ENCODE assay signal across 8 cellular contexts in genomic region chr11:126317681-126318641, GRCh38. TPM values are rescaled to one million over a fixed set of nuclear protein-coding genes. Genes with fewer than 3 reads are reported as not detected.
DNase-seq lines count a peak whose midpoint lies in the region; ATAC-seq, FAIRE-seq and TF ChIP-seq lines count a peak whose summit lies in the region.

No MANE protein-coding gene starts in this region.

- DNase-seq in activated effector memory CD4-positive, alpha-beta T cell treated with anti-CD3 and anti-CD28 coated beads, Interleukin-2, amount 50 U/mL, for 16 hours, result peak; percentile 60
- DNase-seq in activated effector memory CD4-positive, alpha-beta T cell treated with Interleukin-2 at 50 U/mL for 16 hours, result no peak
- peak; percentile 47 to 69 for DNase-seq in SJCRH30
- DNase-seq in H1 (ENCODE audit: low read depth in 1 of 2, low spot score in 2 of 2), result no peak
- no peak for DNase-seq in nephron progenitor cell
- no peak for DNase-seq in HEK293T (ENCODE audit: extremely low spot score)
- DNase-seq in NCI-H345 (lab: John Stamatoyannopoulos, UW), result no peak

- peaks cover 20% of the 10 kb centered on the region for H3K9me3 Mint-ChIP-seq in nephron progenitor cell

- no peak overlapping the region; the same call in 1 of the 2 replicates for H2BK5ac ChIP-seq in H1 (ENCODE audit: low read depth, low read length)

- H3K27me3 ChIP-seq in SJCRH30 (no peaks in the 10 kb centered on the region), H1 (replicated peaks in 1 of 4; ENCODE audit: control insufficient read depth in 3 of 4, extremely low read depth in 1 of 4, insufficient read depth in 3 of 4, low read length in 3 of 4) (no peaks in the 10 kb centered on the region)

- H3K4ac ChIP-seq in H1 (replicated peaks; ENCODE audit: insufficient read length, low read depth, low read length), result no peak overlapping the region

- no peak for TF ChIP-seq EP300 in H1 (IDR thresholded peaks at IDR 0.05; ENCODE audit: borderline replicate concordance in 1 of 2, low read depth in 2 of 2, low read length in 2 of 2)

- no peak overlapping the region for H3K23ac ChIP-seq in H1 (ENCODE audit: insufficient read length)

- 0 out of 2 replicates have a peak, but pooled peaks cover 3% of the 10 kb centered on the region for H3K9me3 ChIP-seq in SJCRH30 (replicated peaks)
- no peaks in the 10 kb centered on the region for H3K9me3 ChIP-seq in H1 (ENCODE audit: insufficient read depth in 2 of 2, low read depth in 1 of 2, low read length in 1 of 2)

- CTCF ChIA-PET in H1 (lab: Charles Lee; ENCODE audit: partially characterized antibody) (interaction anchor here (0.6 to 2.8 kb wide), 7 partner anchors 7 to 165 kb away, joined by 3 to 20 read pairs (median 4); no protein-coding TSS in a partner anchor), HEK293T (lab: Yijun Ruan, JAX) (interaction anchor here (1.5 kb wide), 1 partner anchor 7 kb away, joined by 9 read pairs; no protein-coding TSS in a partner anchor)

- H3K79me1 ChIP-seq in H1 (ENCODE audit: low read depth, low read length), result peaks cover 2% of the 10 kb centered on the region; the same call in 1 of the 2 replicates

- H3K4me1 ChIP-seq in SJCRH30 (peaks cover 28% of the 10 kb centered on the region), H1 (replicated peaks in 1 of 4; ENCODE audit: control insufficient read depth in 3 of 4, insufficient read depth in 4 of 4, low read length in 3 of 4) (no peaks in the 10 kb centered on the region; a peak in 1 of 7 replicates)

- H4K8ac ChIP-seq in H1 (ENCODE audit: extremely low read depth, insufficient read depth, low read length), result peak overlapping the region; percentile 20; the same call in 1 of the 2 replicates

- H2BK20ac ChIP-seq in H1 (ENCODE audit: low read length), result no peak overlapping the region

- TF ChIP-seq RAD21 in H1 (IDR thresholded peaks at IDR 0.05 in 1 of 2, conservative IDR thresholded peaks at IDR 0.05 in 1 of 2; ENCODE audit: low read depth in 2 of 2, low read length in 2 of 2), result no peak

- H3K4me3 Mint-ChIP-seq in nephron progenitor cell, result peak overlapping the region; percentile 44

- no peak overlapping the region for H4K91ac ChIP-seq in H1 (replicated peaks; ENCODE audit: insufficient read length, low read length)

- H3K27ac ChIP-seq in SJCRH30 (peak overlapping the region; percentile 97), H1 (ENCODE audit: low read depth, low read length) (no peak overlapping the region)

- peaks cover 61% of the 10 kb centered on the region for H3K36me3 Mint-ChIP-seq in nephron progenitor cell (ENCODE audit: low read depth)

- no peaks in the 10 kb centered on the region for H3K79me2 ChIP-seq in H1 (ENCODE audit: control insufficient read depth in 1 of 2, insufficient read depth in 2 of 2, low read length in 2 of 2)

- H2AK5ac ChIP-seq in H1 (ENCODE audit: low read depth, low read length), result no peak overlapping the region

- H3K56ac ChIP-seq in H1 (replicated peaks; ENCODE audit: insufficient read length, low read depth, low read length), result no peak overlapping the region

- H3K14ac ChIP-seq in H1 (ENCODE audit: insufficient read length), result no peak overlapping the region

- H2AFZ ChIP-seq in H1 (ENCODE audit: low read length), result no peak overlapping the region

- no peak overlapping the region for H2BK12ac ChIP-seq in H1 (ENCODE audit: low read depth, low read length)

- no peak overlapping the region for H2BK120ac ChIP-seq in H1 (replicated peaks; ENCODE audit: low read depth, low read length)

- no peak overlapping the region for H3K4me2 ChIP-seq in H1 (ENCODE audit: insufficient read depth in 1 of 2, low read depth in 2 of 2, low read length in 2 of 2)

- ATAC-seq in HG02943 (IDR thresholded peaks at IDR 0.05; ENCODE audit: low read depth, unreplicated experiment), result peak; percentile 38

- TF ChIP-seq POLR2A in H1 (IDR thresholded peaks at IDR 0.05; ENCODE audit: control extremely low read depth in 1 of 2, low read depth in 2 of 2, low read length in 2 of 2), result no peak

- no peaks in the 10 kb centered on the region for H4K20me1 ChIP-seq in H1 (replicated peaks in 1 of 2; ENCODE audit: control insufficient read depth in 1 of 2, insufficient read depth in 2 of 2, low read length in 2 of 2)

- POLR2A ChIA-PET in H1 (lab: Charles Lee; ENCODE audit: partially characterized antibody) (interaction anchor here (1.0 kb wide), 1 partner anchor 11 kb away, joined by 3 read pairs; no protein-coding TSS in a partner anchor), HEK293T (lab: Yijun Ruan, JAX) (interaction anchor here (1.0 kb wide), 1 partner anchor 14 kb away, joined by 3 read pairs; the partner anchor contains the start of gene DCPS)

- TF ChIP-seq CTCF in H1 (IDR thresholded peaks at IDR 0.05; ENCODE audit: control extremely low read depth in 1 of 3, insufficient read depth in 1 of 3, low read depth in 1 of 3, low read length in 3 of 3), result no peak
- no peak for TF ChIP-seq CTCF in nephron progenitor cell (IDR thresholded peaks at IDR 0.05)

- H3K36me3 ChIP-seq in SJCRH30 (peaks cover 8% of the 10 kb centered on the region), H1 (ENCODE audit: control insufficient read depth in 2 of 4, insufficient read depth in 4 of 4, low read length in 3 of 4) (peaks cover 0 to 4% (median 0%) of the 10 kb centered on the region in 4 experiments; a peak in 1 of 8 replicates)

- H3K9ac ChIP-seq in H1 (replicated peaks in 1 of 4; ENCODE audit: extremely low read depth in 1 of 4, low read depth in 3 of 4, low read length in 3 of 4), result no peak overlapping the region

- H3K27me3 Mint-ChIP-seq in nephron progenitor cell (ENCODE audit: low read depth, poor library complexity), result peaks cover 2% of the 10 kb centered on the region

- no peaks in the 10 kb centered on the region for H3K23me2 ChIP-seq in H1 (ENCODE audit: low read depth, low read length)

- peak overlapping the region; percentile 18 for H3K4me3 ChIP-seq in SJCRH30
- H3K4me3 ChIP-seq in H1 (ENCODE audit: extremely low read depth in 1 of 4, insufficient read depth in 2 of 4, low read depth in 3 of 4, low read length in 4 of 4), result no peak overlapping the region

- peak overlapping the region; percentile 95 for H3K27ac Mint-ChIP-seq in nephron progenitor cell

- H3K18ac ChIP-seq in H1 (ENCODE audit: extremely low read depth, low read length), result no peak overlapping the region

- H4K5ac ChIP-seq in H1 (ENCODE audit: insufficient read length, low read depth, low read length), result no peak overlapping the region

- H3K4me1 Mint-ChIP-seq in nephron progenitor cell, result peaks cover 50% of the 10 kb centered on the region

- no peak for FAIRE-seq in H1 (lab: Jason Lieb, UNC)

- 89% methylated on average over 16 of the region's 17 CpGs; no CpG with 5 or more reads in 1 of the 2 experiments for WGBS in H1 (ENCODE audit: extremely low coverage in 1 of 2, insufficient coverage in 1 of 2, insufficient read length in 1 of 2, insufficient replicate concordance in 2 of 2, low coverage in 1 of 2, low lambda C conversion rate in 2 of 2, missing lambda C conversion rate in 1 of 2), 2 experiments

- no peak overlapping the region for H2BK15ac ChIP-seq in H1 (ENCODE audit: low read length)

RNA-seq across cellular contexts. Expression of gene DCPS, which starts 14.1 kb away (rescaled TPM):
- 21.3 and 24.5 TPM in 2 replicates for total RNA-seq in SJCRH30 (2014; rRNA removed; shearing (Covaris generic))
- 24.6 and 24.8 TPM in 2 replicates for total RNA-seq in H1 (2021; fragmentation: NEBNext Ultra II Directional; extraction: Animal tissue kit (Norgen Biotek cat#: 25700))
- polyA plus RNA-seq in H1 (2011; rRNA removed), result 55.2 and 61.9 TPM in 2 replicates
- 44.4 TPM for polyA plus RNA-seq in H1 (2011; cell fraction: cytosol; rRNA removed)
- polyA plus RNA-seq in H1 (2011; cell fraction: nucleus; rRNA removed), result 28.9 TPM
- 28.4 to 32.8 TPM (median 30.1 TPM) in 4 replicates for polyA plus RNA-seq in H1 (2012, experiment 1 of 2)
- 31.6 TPM for polyA plus RNA-seq in H1 (2012, experiment 2 of 2)
- 18.1 TPM for polyA plus RNA-seq in H1 (2013, experiment 1 of 2)
- 19.4 TPM for polyA plus RNA-seq in H1 (2013, experiment 2 of 2)
- polyA minus RNA-seq in H1 (2011; rRNA and poly(A)+ RNA removed), result 17.7 and 19.4 TPM in 2 replicates
- 15.3 TPM for polyA minus RNA-seq in H1 (2011; cell fraction: cytosol; rRNA and poly(A)+ RNA removed)
- 11.9 TPM for polyA minus RNA-seq in H1 (2011; cell fraction: nucleus; rRNA and poly(A)+ RNA removed)

RNA-seq across cellular contexts. Expression of gene TIRAP, which starts 35.1 kb away (rescaled TPM):
- total RNA-seq in SJCRH30 (2014; rRNA removed; shearing (Covaris generic)), result 0.76 and 1.1 TPM in 2 replicates
- total RNA-seq in H1 (2021; fragmentation: NEBNext Ultra II Directional; extraction: Animal tissue kit (Norgen Biotek cat#: 25700)), result 4.5 and 5.3 TPM in 2 replicates
- 5.3 and 5.6 TPM in 2 replicates for polyA plus RNA-seq in H1 (2011; rRNA removed)
- 3.8 TPM for polyA plus RNA-seq in H1 (2011; cell fraction: cytosol; rRNA removed)
- polyA plus RNA-seq in H1 (2011; cell fraction: nucleus; rRNA removed), result 5.1 TPM
- polyA plus RNA-seq in H1 (2012, experiment 1 of 2), result 4.2 to 5.7 TPM (median 5.0 TPM) in 4 replicates
- 3.6 TPM for polyA plus RNA-seq in H1 (2012, experiment 2 of 2)
- polyA plus RNA-seq in H1 (2013, experiment 1 of 2), result 4.1 TPM
- polyA plus RNA-seq in H1 (2013, experiment 2 of 2), result 3.9 TPM
- polyA minus RNA-seq in H1 (2011; rRNA and poly(A)+ RNA removed), result 5.4 and 5.7 TPM in 2 replicates
- polyA minus RNA-seq in H1 (2011; cell fraction: cytosol; rRNA and poly(A)+ RNA removed), result 5.2 TPM
- polyA minus RNA-seq in H1 (2011; cell fraction: nucleus; rRNA and poly(A)+ RNA removed), result 4.5 TPM

RNA-seq across cellular contexts. Expression of gene ST3GAL4, which starts 37.5 kb away (rescaled TPM):
- total RNA-seq in SJCRH30 (2014; rRNA removed; shearing (Covaris generic)), result 37.3 and 39.6 TPM in 2 replicates
- total RNA-seq in H1 (2021; fragmentation: NEBNext Ultra II Directional; extraction: Animal tissue kit (Norgen Biotek cat#: 25700)), result 15.6 and 16.0 TPM in 2 replicates
- polyA plus RNA-seq in H1 (2011; rRNA removed), result 20.0 and 21.0 TPM in 2 replicates
- 18.8 TPM for polyA plus RNA-seq in H1 (2011; cell fraction: cytosol; rRNA removed)
- polyA plus RNA-seq in H1 (2011; cell fraction: nucleus; rRNA removed), result 27.9 TPM
- polyA plus RNA-seq in H1 (2012, experiment 1 of 2), result 12.9 to 18.6 TPM (median 15.3 TPM) in 4 replicates
- polyA plus RNA-seq in H1 (2012, experiment 2 of 2), result 18.2 TPM
- polyA plus RNA-seq in H1 (2013, experiment 1 of 2), result 12.5 TPM
- polyA plus RNA-seq in H1 (2013, experiment 2 of 2), result 12.9 TPM
- 15.7 and 16.0 TPM in 2 replicates for polyA minus RNA-seq in H1 (2011; rRNA and poly(A)+ RNA removed)
- polyA minus RNA-seq in H1 (2011; cell fraction: cytosol; rRNA and poly(A)+ RNA removed), result 5.8 TPM
- 14.6 TPM for polyA minus RNA-seq in H1 (2011; cell fraction: nucleus; rRNA and poly(A)+ RNA removed)

RNA-seq across cellular contexts. Expression of gene FOXRED1, which starts 49.0 kb away (rescaled TPM):
- total RNA-seq in SJCRH30 (2014; rRNA removed; shearing (Covaris generic)), result 21.9 and 23.8 TPM in 2 replicates
- total RNA-seq in H1 (2021; fragmentation: NEBNext Ultra II Directional; extraction: Animal tissue kit (Norgen Biotek cat#: 25700)), result 48.5 and 48.8 TPM in 2 replicates
- polyA plus RNA-seq in H1 (2011; rRNA removed), result 99.4 and 110 TPM in 2 replicates
- 87.2 TPM for polyA plus RNA-seq in H1 (2011; cell fraction: cytosol; rRNA removed)
- 108 TPM for polyA plus RNA-seq in H1 (2011; cell fraction: nucleus; rRNA removed)
- polyA plus RNA-seq in H1 (2012, experiment 1 of 2), result 57.3 to 75.9 TPM (median 66.6 TPM) in 4 replicates
- 58.1 TPM for polyA plus RNA-seq in H1 (2012, experiment 2 of 2)
- 25.4 TPM for polyA plus RNA-seq in H1 (2013, experiment 1 of 2)
- polyA plus RNA-seq in H1 (2013, experiment 2 of 2), result 24.5 TPM
- 57.4 and 64.3 TPM in 2 replicates for polyA minus RNA-seq in H1 (2011; rRNA and poly(A)+ RNA removed)
- polyA minus RNA-seq in H1 (2011; cell fraction: cytosol; rRNA and poly(A)+ RNA removed), result 23.3 TPM
- polyA minus RNA-seq in H1 (2011; cell fraction: nucleus; rRNA and poly(A)+ RNA removed), result 33.1 TPM

RNA-seq across cellular contexts. Expression of gene SRPRA, which starts 49.3 kb away (rescaled TPM):
- 53.4 and 54.2 TPM in 2 replicates for total RNA-seq in SJCRH30 (2014; rRNA removed; shearing (Covaris generic))
- total RNA-seq in H1 (2021; fragmentation: NEBNext Ultra II Directional; extraction: Animal tissue kit (Norgen Biotek cat#: 25700)), result 54.3 and 57.6 TPM in 2 replicates
- 60.3 and 62.0 TPM in 2 replicates for polyA plus RNA-seq in H1 (2011; rRNA removed)
- 47.0 TPM for polyA plus RNA-seq in H1 (2011; cell fraction: cytosol; rRNA removed)
- 133 TPM for polyA plus RNA-seq in H1 (2011; cell fraction: nucleus; rRNA removed)
- polyA plus RNA-seq in H1 (2012, experiment 1 of 2), result 44.9 to 61.6 TPM (median 54.0 TPM) in 4 replicates
- 33.8 TPM for polyA plus RNA-seq in H1 (2012, experiment 2 of 2)
- polyA plus RNA-seq in H1 (2013, experiment 1 of 2), result 57.6 TPM
- polyA plus RNA-seq in H1 (2013, experiment 2 of 2), result 61.9 TPM
- 87.4 and 98.9 TPM in 2 replicates for polyA minus RNA-seq in H1 (2011; rRNA and poly(A)+ RNA removed)
- polyA minus RNA-seq in H1 (2011; cell fraction: cytosol; rRNA and poly(A)+ RNA removed), result 37.5 TPM
- polyA minus RNA-seq in H1 (2011; cell fraction: nucleus; rRNA and poly(A)+ RNA removed), result 101 TPM

Comparison
In these comparisons a context has a peak if more than half of its experiments do, and no peak if none do; other contexts are left out.
1. DNase-seq: peak in activated effector memory CD4-positive, alpha-beta T cell treated with anti-CD3 and anti-CD28 coated beads, Interleukin-2, amount 50 U/mL, for 16 hours (single experiment) and SJCRH30 (2 of 2); none in activated effector memory CD4-positive, alpha-beta T cell treated with Interleukin-2 at 50 U/mL for 16 hours (single experiment), H1 (0 of 2), nephron progenitor cell (single experiment), HEK293T (single experiment) and NCI-H345 (single experiment).